Comparison of ENCODE assay signal across 9 cellular contexts in genomic region chr11:10076458-10077141, GRCh38.
DNase-seq lines count a peak whose midpoint lies in the region; ATAC-seq, FAIRE-seq and TF ChIP-seq lines count a peak whose summit lies in the region.
"Had no signal": no experiment of that assay in that cellular context is flagged by ENCODE, and none has a peak within 500 bp of the region (broad histone marks: within the 10 kb centered on the region; RNA-seq: fewer than 3 reads in every experiment).

No MANE protein-coding gene starts in this region.

- DNase-seq in AG08396 (ENCODE audit: low spot score) (peak; percentile 42), GM12891 (ENCODE audit: insufficient read length, low spot score) (peak; percentile 7), fibroblast of gingiva (ENCODE audit: low read depth) (peak; percentile 85), prostate gland (ENCODE audit: low spot score) (peak; percentile 15), NCI-H2107 (lab: John Stamatoyannopoulos, UW) (no peak), SIG-M5 treated with dmso at 0.1 percent for 504 hours (lab: John Stamatoyannopoulos, UW; ENCODE audit: unreplicated experiment) (no peak)

- peak; percentile 75 for ATAC-seq in HG03460 (IDR thresholded peaks at IDR 0.05; ENCODE audit: unreplicated experiment)
- ATAC-seq: gastrocnemius medialis had no signal

- H3K4me1 ChIP-seq in prostate gland (replicated peaks) = no peaks in the 10 kb centered on the region
- H3K4me1 ChIP-seq: gastrocnemius medialis had no signal

- no peaks in the 10 kb centered on the region for H3K9me3 ChIP-seq in prostate gland

- peak; percentile 86 for FAIRE-seq in GM12891 (lab: Jason Lieb, UNC)

- H3K36me3 ChIP-seq in prostate gland = no peaks in the 10 kb centered on the region
- H3K36me3 ChIP-seq: gastrocnemius medialis had no signal

- no peak overlapping the region for H3K4me3 ChIP-seq in prostate gland
- H3K4me3 ChIP-seq: gastrocnemius medialis had no signal

- H3K27me3 ChIP-seq in prostate gland (replicated peaks; ENCODE audit: insufficient read depth) = no peaks in the 10 kb centered on the region
- H3K27me3 ChIP-seq: gastrocnemius medialis had no signal

- WGBS in prostate gland = 32% methylated on average over 6 of the region's 6 CpGs

- no peak for TF ChIP-seq POLR2A in GM12891 (IDR thresholded peaks at IDR 0.05; ENCODE audit: low read depth, low read length)
- TF ChIP-seq POLR2A in prostate gland (IDR thresholded peaks at IDR 0.05) = no peak

- H3K27ac ChIP-seq in VCaP (no peak overlapping the region; the same call in 1 of the 2 replicates), prostate gland (no peak overlapping the region)
- H3K27ac ChIP-seq: gastrocnemius medialis had no signal

- intact Hi-C loops in prostate gland (cut with DNase I) = no loop called here

- TF ChIP-seq CTCF in VCaP (conservative IDR thresholded peaks at IDR 0.05) = peak; percentile 72
- peak in 2 of 4 experiments; percentile 25 to 44 for TF ChIP-seq CTCF in prostate gland (IDR thresholded peaks at IDR 0.05)

TF ChIP-seq in GM12891, 5 proteins besides CTCF, POLR2A, EP300 and RAD21:
- TF ChIP-seq TAF1 (IDR thresholded peaks at IDR 0.05; ENCODE audit: low read depth, low read length) (no peak), POU2F2 (IDR thresholded peaks at IDR 0.05; ENCODE audit: low read depth, low read length) (no peak), SPI1 (IDR thresholded peaks at IDR 0.05; ENCODE audit: low read depth, low read length) (no peak), POLR2AphosphoS5 (IDR thresholded peaks at IDR 0.05; ENCODE audit: low read depth, low read length) (no peak), PAX5 (IDR thresholded peaks at IDR 0.05; ENCODE audit: insufficient read depth, low read length, severe bottlenecking) (no peak)
TF ChIP-seq in GM12891: peak in this region for 0.

Comparison
In these comparisons a context has a peak if more than half of its experiments do, and no peak if none do; other contexts are left out.
1. DNase-seq: peak in AG08396 (single experiment), GM12891 (single experiment), fibroblast of gingiva (single experiment) and prostate gland (single experiment); none in NCI-H2107 (single experiment) and SIG-M5 treated with dmso at 0.1 percent for 504 hours (single experiment).